In the genomic region with DNA sequence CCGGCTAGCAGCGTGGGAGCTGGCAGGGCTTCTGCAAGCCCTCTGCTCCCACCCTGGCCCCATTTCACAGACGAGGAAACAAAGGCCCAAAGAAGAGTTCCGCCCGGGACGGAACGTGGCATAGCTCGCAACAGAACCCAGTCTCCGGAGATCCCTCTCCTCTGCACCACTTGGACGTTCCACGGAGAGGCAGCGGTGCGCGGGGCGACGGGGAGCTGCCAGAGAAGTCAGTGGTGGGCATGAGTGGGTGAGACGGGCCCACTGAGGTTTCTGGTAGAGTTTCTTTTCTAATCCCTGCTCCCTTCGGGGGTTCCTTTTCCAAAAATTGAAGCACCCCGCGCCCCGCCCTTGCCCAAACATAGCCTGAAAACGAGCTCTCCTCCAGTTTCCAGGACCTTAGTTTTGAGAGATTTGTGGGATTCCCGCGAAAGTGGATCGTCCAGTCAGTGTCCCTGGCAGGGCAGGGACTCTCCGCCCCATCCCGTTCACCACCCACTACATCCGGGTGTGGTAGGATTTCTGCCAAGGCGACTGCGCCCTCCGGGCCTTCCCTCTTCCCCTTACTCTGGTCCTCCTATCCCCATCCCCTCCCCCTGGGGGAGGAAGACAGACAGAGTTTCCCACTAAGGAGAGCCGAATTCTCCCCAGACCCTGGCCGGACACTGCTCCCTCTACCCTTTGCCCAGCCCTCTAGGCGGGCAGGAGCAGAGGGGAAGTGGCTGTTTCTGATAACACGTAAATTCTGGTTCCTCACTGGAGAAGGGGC, we compare ENCODE assay signal across 1 cellular context.
A peak's percentile ranks its signal among the peaks of the same experiment; 100 is the strongest.
TF ChIP-seq lines count a peak whose summit lies in the region.

No MANE protein-coding gene starts in this region.

TF ChIP-seq in HepG2, 621 proteins besides CTCF, POLR2A, EP300 and RAD21 (continues in another document):
- TF ChIP-seq ZNF629 (CRISPR knock-in tag; conservative IDR thresholded peaks at IDR 0.05) = peak; percentile 55; the same call in 1 of the 2 replicates
- no peak for TF ChIP-seq ZNF337 (CRISPR knock-in tag; IDR thresholded peaks at IDR 0.05; ENCODE audit: borderline replicate concordance, low read depth)
- TF ChIP-seq ZNF430 (CRISPR knock-in tag; IDR thresholded peaks at IDR 0.05) = no peak
- no peak for TF ChIP-seq TCF12 (IDR thresholded peaks at IDR 0.05)
- TF ChIP-seq TCF12 (CRISPR knock-in tag; IDR thresholded peaks at IDR 0.05) = 0 out of 2 replicates have a peak, but pooled peaks have one; percentile 14
- 0 out of 2 replicates have a peak, but pooled peaks have one; percentile 1 for TF ChIP-seq ZGPAT (CRISPR knock-in tag; IDR thresholded peaks at IDR 0.05)
- no peak for TF ChIP-seq ATF7 (IDR thresholded peaks at IDR 0.05)
- TF ChIP-seq ATF7 (CRISPR knock-in tag; IDR thresholded peaks at IDR 0.05) = no peak
- 0 out of 2 replicates have a peak, but pooled peaks have one; percentile 36 for TF ChIP-seq MXD1 (CRISPR knock-in tag; IDR thresholded peaks at IDR 0.05)
- TF ChIP-seq NONO (IDR thresholded peaks at IDR 0.05) = no peak
- no peak for TF ChIP-seq NONO (CRISPR knock-in tag; conservative IDR thresholded peaks at IDR 0.05)
- no peak for TF ChIP-seq RCOR2 (CRISPR knock-in tag; IDR thresholded peaks at IDR 0.05)
- no peak for TF ChIP-seq CBX1 (IDR thresholded peaks at IDR 0.05; ENCODE audit: low read depth)
- 0 out of 2 replicates have a peak, but pooled peaks have one; percentile 13 for TF ChIP-seq ZNF317 (CRISPR knock-in tag; IDR thresholded peaks at IDR 0.05)
- TF ChIP-seq PHF5A (CRISPR knock-in tag; IDR thresholded peaks at IDR 0.05; ENCODE audit: low read depth, unreplicated experiment) = no peak
- TF ChIP-seq ZKSCAN1 (IDR thresholded peaks at IDR 0.05; ENCODE audit: low read length) = no peak
- TF ChIP-seq KLF9 (CRISPR knock-in tag; IDR thresholded peaks at IDR 0.05; ENCODE audit: low read depth) = no peak
- TF ChIP-seq NFKB2 (CRISPR knock-in tag; IDR thresholded peaks at IDR 0.05; ENCODE audit: borderline replicate concordance) = peak; percentile 6; the same call in 1 of the 2 replicates
- TF ChIP-seq, protein P1, sequence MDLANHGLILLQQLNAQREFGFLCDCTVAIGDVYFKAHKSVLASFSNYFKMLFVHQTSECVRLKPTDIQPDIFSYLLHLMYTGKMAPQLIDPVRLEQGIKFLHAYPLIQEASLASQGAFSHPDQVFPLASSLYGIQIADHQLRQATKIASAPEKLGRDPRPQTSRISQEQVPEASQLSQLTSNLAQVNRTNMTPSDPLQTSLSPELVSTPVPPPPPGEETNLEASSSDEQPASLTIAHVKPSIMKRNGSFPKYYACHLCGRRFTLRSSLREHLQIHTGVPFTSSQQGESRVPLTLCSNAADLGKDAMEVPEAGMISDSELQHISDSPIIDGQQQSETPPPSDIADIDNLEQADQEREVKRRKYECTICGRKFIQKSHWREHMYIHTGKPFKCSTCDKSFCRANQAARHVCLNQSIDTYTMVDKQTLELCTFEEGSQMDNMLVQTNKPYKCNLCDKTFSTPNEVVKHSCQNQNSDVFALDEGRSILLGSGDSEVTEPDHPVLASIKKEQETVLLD (CRISPR knock-in tag; IDR thresholded peaks at IDR 0.05; ENCODE audit: low read depth) = no peak
- no peak for TF ChIP-seq SIX1 (CRISPR knock-in tag; IDR thresholded peaks at IDR 0.05; ENCODE audit: borderline replicate concordance)
- TF ChIP-seq ASH2L (IDR thresholded peaks at IDR 0.05; ENCODE audit: insufficient read length, low read depth, low read length) = no peak
- TF ChIP-seq ZNF549 (CRISPR knock-in tag; IDR thresholded peaks at IDR 0.05) = no peak
- TF ChIP-seq, protein P2, sequence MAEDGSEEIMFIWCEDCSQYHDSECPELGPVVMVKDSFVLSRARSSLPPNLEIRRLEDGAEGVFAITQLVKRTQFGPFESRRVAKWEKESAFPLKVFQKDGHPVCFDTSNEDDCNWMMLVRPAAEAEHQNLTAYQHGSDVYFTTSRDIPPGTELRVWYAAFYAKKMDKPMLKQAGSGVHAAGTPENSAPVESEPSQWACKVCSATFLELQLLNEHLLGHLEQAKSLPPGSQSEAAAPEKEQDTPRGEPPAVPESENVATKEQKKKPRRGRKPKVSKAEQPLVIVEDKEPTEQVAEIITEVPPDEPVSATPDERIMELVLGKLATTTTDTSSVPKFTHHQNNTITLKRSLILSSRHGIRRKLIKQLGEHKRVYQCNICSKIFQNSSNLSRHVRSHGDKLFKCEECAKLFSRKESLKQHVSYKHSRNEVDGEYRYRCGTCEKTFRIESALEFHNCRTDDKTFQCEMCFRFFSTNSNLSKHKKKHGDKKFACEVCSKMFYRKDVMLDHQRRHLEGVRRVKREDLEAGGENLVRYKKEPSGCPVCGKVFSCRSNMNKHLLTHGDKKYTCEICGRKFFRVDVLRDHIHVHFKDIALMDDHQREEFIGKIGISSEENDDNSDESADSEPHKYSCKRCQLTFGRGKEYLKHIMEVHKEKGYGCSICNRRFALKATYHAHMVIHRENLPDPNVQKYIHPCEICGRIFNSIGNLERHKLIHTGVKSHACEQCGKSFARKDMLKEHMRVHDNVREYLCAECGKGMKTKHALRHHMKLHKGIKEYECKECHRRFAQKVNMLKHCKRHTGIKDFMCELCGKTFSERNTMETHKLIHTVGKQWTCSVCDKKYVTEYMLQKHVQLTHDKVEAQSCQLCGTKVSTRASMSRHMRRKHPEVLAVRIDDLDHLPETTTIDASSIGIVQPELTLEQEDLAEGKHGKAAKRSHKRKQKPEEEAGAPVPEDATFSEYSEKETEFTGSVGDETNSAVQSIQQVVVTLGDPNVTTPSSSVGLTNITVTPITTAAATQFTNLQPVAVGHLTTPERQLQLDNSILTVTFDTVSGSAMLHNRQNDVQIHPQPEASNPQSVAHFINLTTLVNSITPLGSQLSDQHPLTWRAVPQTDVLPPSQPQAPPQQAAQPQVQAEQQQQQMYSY (CRISPR knock-in tag; IDR thresholded peaks at IDR 0.05) = 0 out of 2 replicates have a peak, but pooled peaks have one; percentile 5
- no peak for TF ChIP-seq ZNF703 (CRISPR knock-in tag; IDR thresholded peaks at IDR 0.05; ENCODE audit: borderline replicate concordance)
- 0 out of 2 replicates have a peak, but pooled peaks have one; percentile 9 for TF ChIP-seq ZNF770 (CRISPR knock-in tag; IDR thresholded peaks at IDR 0.05)
- TF ChIP-seq, protein P3, sequence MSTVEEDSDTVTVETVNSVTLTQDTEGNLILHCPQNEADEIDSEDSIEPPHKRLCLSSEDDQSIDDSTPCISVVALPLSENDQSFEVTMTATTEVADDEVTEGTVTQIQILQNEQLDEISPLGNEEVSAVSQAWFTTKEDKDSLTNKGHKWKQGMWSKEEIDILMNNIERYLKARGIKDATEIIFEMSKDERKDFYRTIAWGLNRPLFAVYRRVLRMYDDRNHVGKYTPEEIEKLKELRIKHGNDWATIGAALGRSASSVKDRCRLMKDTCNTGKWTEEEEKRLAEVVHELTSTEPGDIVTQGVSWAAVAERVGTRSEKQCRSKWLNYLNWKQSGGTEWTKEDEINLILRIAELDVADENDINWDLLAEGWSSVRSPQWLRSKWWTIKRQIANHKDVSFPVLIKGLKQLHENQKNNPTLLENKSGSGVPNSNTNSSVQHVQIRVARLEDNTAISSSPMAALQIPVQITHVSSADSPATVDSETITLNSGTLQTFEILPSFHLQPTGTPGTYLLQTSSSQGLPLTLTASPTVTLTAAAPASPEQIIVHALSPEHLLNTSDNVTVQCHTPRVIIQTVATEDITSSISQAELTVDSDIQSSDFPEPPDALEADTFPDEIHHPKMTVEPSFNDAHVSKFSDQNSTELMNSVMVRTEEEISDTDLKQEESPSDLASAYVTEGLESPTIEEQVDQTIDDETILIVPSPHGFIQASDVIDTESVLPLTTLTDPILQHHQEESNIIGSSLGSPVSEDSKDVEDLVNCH (CRISPR knock-in tag; IDR thresholded peaks at IDR 0.05) = no peak
- no peak for TF ChIP-seq SATB2 (CRISPR knock-in tag; IDR thresholded peaks at IDR 0.05)
- no peak for TF ChIP-seq HMG20B (CRISPR knock-in tag; conservative IDR thresholded peaks at IDR 0.05)
- TF ChIP-seq, protein P4, sequence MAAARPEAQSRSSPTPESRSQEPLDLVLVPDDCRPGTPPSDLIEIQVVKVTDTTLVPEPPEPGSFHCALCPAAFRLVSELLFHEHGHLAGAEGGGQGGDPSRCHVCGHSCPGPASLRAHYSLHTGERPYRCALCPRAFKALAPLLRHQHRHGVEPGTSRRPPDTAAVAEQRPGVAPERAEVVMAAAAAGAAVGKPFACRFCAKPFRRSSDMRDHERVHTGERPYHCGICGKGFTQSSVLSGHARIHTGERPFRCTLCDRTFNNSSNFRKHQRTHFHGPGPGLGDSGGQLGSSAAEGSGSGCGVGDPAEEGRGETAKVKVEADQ (CRISPR knock-in tag; IDR thresholded peaks at IDR 0.05; ENCODE audit: borderline replicate concordance) = no peak
- no peak for TF ChIP-seq ZNF577 (CRISPR knock-in tag; IDR thresholded peaks at IDR 0.05; ENCODE audit: borderline replicate concordance, low read depth)
- no peak for TF ChIP-seq FOXO1 (CRISPR knock-in tag; IDR thresholded peaks at IDR 0.05)
- TF ChIP-seq SALL1 (CRISPR knock-in tag; IDR thresholded peaks at IDR 0.05) = no peak
- no peak for TF ChIP-seq POGZ (CRISPR knock-in tag; IDR thresholded peaks at IDR 0.05)
- TF ChIP-seq ZFX (CRISPR knock-in tag; IDR thresholded peaks at IDR 0.05; ENCODE audit: low read depth) = no peak
- TF ChIP-seq, protein P5, sequence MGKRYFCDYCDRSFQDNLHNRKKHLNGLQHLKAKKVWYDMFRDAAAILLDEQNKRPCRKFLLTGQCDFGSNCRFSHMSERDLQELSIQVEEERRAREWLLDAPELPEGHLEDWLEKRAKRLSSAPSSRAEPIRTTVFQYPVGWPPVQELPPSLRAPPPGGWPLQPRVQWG (CRISPR knock-in tag; IDR thresholded peaks at IDR 0.05; ENCODE audit: borderline replicate concordance, low read depth) = no peak
- TF ChIP-seq TBL1XR1 (IDR thresholded peaks at IDR 0.05; ENCODE audit: borderline replicate concordance, low read length, partially characterized antibody) = no peak
- TF ChIP-seq, protein P6, sequence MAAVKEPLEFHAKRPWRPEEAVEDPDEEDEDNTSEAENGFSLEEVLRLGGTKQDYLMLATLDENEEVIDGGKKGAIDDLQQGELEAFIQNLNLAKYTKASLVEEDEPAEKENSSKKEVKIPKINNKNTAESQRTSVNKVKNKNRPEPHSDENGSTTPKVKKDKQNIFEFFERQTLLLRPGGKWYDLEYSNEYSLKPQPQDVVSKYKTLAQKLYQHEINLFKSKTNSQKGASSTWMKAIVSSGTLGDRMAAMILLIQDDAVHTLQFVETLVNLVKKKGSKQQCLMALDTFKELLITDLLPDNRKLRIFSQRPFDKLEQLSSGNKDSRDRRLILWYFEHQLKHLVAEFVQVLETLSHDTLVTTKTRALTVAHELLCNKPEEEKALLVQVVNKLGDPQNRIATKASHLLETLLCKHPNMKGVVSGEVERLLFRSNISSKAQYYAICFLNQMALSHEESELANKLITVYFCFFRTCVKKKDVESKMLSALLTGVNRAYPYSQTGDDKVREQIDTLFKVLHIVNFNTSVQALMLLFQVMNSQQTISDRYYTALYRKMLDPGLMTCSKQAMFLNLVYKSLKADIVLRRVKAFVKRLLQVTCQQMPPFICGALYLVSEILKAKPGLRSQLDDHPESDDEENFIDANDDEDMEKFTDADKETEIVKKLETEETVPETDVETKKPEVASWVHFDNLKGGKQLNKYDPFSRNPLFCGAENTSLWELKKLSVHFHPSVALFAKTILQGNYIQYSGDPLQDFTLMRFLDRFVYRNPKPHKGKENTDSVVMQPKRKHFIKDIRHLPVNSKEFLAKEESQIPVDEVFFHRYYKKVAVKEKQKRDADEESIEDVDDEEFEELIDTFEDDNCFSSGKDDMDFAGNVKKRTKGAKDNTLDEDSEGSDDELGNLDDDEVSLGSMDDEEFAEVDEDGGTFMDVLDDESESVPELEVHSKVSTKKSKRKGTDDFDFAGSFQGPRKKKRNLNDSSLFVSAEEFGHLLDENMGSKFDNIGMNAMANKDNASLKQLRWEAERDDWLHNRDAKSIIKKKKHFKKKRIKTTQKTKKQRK (IDR thresholded peaks at IDR 0.05; ENCODE audit: low read length) = no peak
- TF ChIP-seq LRRFIP1 (CRISPR knock-in tag; conservative IDR thresholded peaks at IDR 0.05) = no peak
